Comparison of ENCODE assay signal across 8 cellular contexts in the genomic region with DNA sequence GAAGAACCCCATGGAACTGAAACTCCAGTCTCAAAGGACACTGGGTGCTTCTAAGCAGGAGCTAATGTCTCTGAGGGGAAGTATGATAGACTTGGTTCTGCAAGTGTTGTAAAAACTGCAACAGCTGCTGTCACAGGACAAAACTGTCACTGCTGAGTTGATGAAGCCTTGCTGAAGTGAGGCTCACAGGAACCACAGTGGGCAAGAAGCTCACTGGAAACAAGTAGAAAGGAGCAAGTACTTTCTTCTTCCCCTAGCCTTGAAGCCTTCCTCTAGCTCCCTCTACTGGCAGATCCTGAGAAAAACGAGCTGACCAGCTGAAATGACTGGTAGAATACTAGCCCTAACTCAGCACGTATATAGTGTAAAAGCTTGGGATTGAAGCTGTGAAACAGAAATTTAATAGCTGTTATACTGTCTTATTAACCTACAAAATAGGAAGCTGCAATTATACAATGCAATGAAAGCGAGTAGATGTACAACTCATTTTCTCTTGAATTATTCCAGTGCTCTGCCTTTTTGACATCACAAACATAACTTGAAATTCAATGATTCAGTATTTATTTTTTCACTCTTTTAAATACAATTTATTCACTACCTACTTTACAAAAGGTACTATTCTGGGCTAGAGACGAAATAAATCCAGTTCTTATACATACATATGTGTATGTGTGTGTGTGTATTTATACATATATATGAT.
DNase-seq lines count a peak whose midpoint lies in the region; ATAC-seq, FAIRE-seq and TF ChIP-seq lines count a peak whose summit lies in the region.

No MANE protein-coding gene starts in this region.

- POLR2A ChIA-PET in AG04449 (lab: Yijun Ruan, JAX) (no interaction called here), K562 (lab: Yijun Ruan, JAX) (no interaction called here)

- no peak for TF ChIP-seq POLR2A in NB4 (IDR thresholded peaks at IDR 0.05; ENCODE audit: extremely low read depth, insufficient read length)
- no peak for TF ChIP-seq POLR2A in K562 (conservative IDR thresholded peaks at IDR 0.05)

- in situ Hi-C loops in GM13976 (cut with MboI; ENCODE audit: low sequenced_read_pairs, unreplicated experiment) (no loop called here), K562 (cut with MboI) (no loop called here)

- no peaks in the 10 kb centered on the region for H3K9me3 ChIP-seq in K562 (replicated peaks; ENCODE audit: control insufficient read depth, insufficient read depth, low read depth, low read length)

- CTCF ChIA-PET in AG04449 (lab: Yijun Ruan, JAX) (interaction anchor here (0.6 to 4.1 kb wide), 48 partner anchors 8 to 278 kb away, joined by 3 to 56 read pairs (median 5); no protein-coding TSS in a partner anchor), K562 (lab: Yijun Ruan, JAX; ENCODE audit: low intra/inter-chr PET ratio) (interaction anchor here (0.6 kb wide), 1 partner anchor 11 kb away, joined by 3 read pairs; no protein-coding TSS in a partner anchor)

- TF ChIP-seq CTCF in AG04449 (IDR thresholded peaks at IDR 0.05; ENCODE audit: insufficient read depth, low read length, missing control alignments) (peak; percentile 79), GM13976 (IDR thresholded peaks at IDR 0.05; ENCODE audit: borderline replicate concordance, control extremely low read depth, extremely low read depth, insufficient read depth, missing control alignments) (peak; percentile 73), NB4 (IDR thresholded peaks at IDR 0.05; ENCODE audit: low read depth, low read length) (peak; percentile 97), K562 (IDR thresholded peaks at IDR 0.05 in 2 of 3, conservative IDR thresholded peaks at IDR 0.05 in 1 of 3; ENCODE audit: insufficient read depth in 2 of 3, low read depth in 1 of 3, low read length in 3 of 3) (peak; percentile 33 to 73 (median 57); a peak in 5 of 6 replicates)

- H3K9me1 ChIP-seq in K562 (ENCODE audit: control insufficient read depth, insufficient read depth, low read length) = no peaks in the 10 kb centered on the region

- no peaks in the 10 kb centered on the region for H3K79me2 ChIP-seq in K562 (ENCODE audit: control insufficient read depth, insufficient read depth, low read length)

- intact Hi-C loops in K562 (cut with micrococcal nuclease) = loop anchor here (1.0 to 10.0 kb wide), 2 partner anchors 278 to 812 kb away; no protein-coding TSS in a partner anchor

- H3K27ac ChIP-seq in K562 (ENCODE audit: extremely low read depth, low read depth, low read length) = no peak overlapping the region

- H3K4me2 ChIP-seq in K562 (ENCODE audit: insufficient read depth, low read length) = no peak overlapping the region

- ATAC-seq in HG02759 (IDR thresholded peaks at IDR 0.05; ENCODE audit: unreplicated experiment) (peak; percentile 97), K562 (peak; percentile 66)

- WGBS in K562 (ENCODE audit: insufficient coverage, low coverage, missing lambda C conversion rate) = 0% methylated on average over 4 of the region's 4 CpGs

- no peaks in the 10 kb centered on the region for H4K20me1 ChIP-seq in K562 (replicated peaks; ENCODE audit: control insufficient read depth, insufficient read depth, low read length)

- H3K4me1 ChIP-seq in K562 (replicated peaks in 1 of 2; ENCODE audit: control insufficient read depth in 2 of 2, insufficient read depth in 2 of 2, low read length in 2 of 2) = no peaks in the 10 kb centered on the region

- H3K27me3 ChIP-seq in K562 (ENCODE audit: control insufficient read depth in 2 of 2, insufficient read depth in 2 of 2, low read length in 2 of 2) = no peaks in the 10 kb centered on the region

- FAIRE-seq in K562 (lab: Jason Lieb, UNC) = peak; percentile 82

- H3K9ac ChIP-seq in K562 (ENCODE audit: insufficient read depth in 1 of 2, low read depth in 2 of 2, low read length in 2 of 2) = no peak overlapping the region

- no peaks in the 10 kb centered on the region for H3K36me3 ChIP-seq in K562 (ENCODE audit: control insufficient read depth, insufficient read depth, low read length)

- H3K4me3 ChIP-seq in AG04449 (ENCODE audit: low read depth, low read length) (no peak overlapping the region), NB4 (ENCODE audit: low read depth, low read length) (no peak overlapping the region), K562 (no peak overlapping the region)

- H2AFZ ChIP-seq in K562 (ENCODE audit: low read depth, low read length) = no peak overlapping the region

- no peak for TF ChIP-seq EP300 in K562 (IDR thresholded peaks at IDR 0.05; ENCODE audit: low read length)

- no peak for DNase-seq in AG04449 (ENCODE audit: low read depth, low spot score)
- peak; percentile 60 for DNase-seq in GM13976 (ENCODE audit: low spot score)
- DNase-seq in NB4 (ENCODE audit: low read depth) = peak; percentile 84
- peak; percentile 54 to 75 for DNase-seq in SW 1271 (lab: John Stamatoyannopoulos, UW)
- DNase-seq in K562 (ENCODE audit: extremely low read depth in 1 of 4, low spot score in 3 of 4) = peak; percentile 34 to 64 (median 39)
- DNase-seq in iPS DF 19.7 (ENCODE audit: low read depth, low spot score) = peak; percentile 47
- DNase-seq in stimulated activated CD4-positive, alpha-beta T cell treated with anti-CD3 and anti-CD28 coated beads, Interleukin-15, amount 100 ng/mL, for 24 hours = peak; percentile 48

- BruUV-seq in K562 (replicated peaks; lab: Mats Ljungman, UMichigan) = no TSS peak

- TF ChIP-seq RAD21 in K562 (CRISPR knock-in tag; conservative IDR thresholded peaks at IDR 0.05 in 1 of 2, IDR thresholded peaks at IDR 0.05 in 1 of 2) = peak in 1 of 2 experiments; percentile 44; a peak in 1 of 4 replicates

TF ChIP-seq in K562, 482 proteins besides CTCF, POLR2A, EP300 and RAD21:
- TF ChIP-seq PHF8 (IDR thresholded peaks at IDR 0.05; ENCODE audit: borderline replicate concordance, low read length) (no peak), ELF2 (CRISPR knock-in tag; IDR thresholded peaks at IDR 0.05) (no peak), LEF1 (IDR thresholded peaks at IDR 0.05) (no peak), ZNF174 (CRISPR knock-in tag; IDR thresholded peaks at IDR 0.05) (no peak)
- TF ChIP-seq, protein P1, sequence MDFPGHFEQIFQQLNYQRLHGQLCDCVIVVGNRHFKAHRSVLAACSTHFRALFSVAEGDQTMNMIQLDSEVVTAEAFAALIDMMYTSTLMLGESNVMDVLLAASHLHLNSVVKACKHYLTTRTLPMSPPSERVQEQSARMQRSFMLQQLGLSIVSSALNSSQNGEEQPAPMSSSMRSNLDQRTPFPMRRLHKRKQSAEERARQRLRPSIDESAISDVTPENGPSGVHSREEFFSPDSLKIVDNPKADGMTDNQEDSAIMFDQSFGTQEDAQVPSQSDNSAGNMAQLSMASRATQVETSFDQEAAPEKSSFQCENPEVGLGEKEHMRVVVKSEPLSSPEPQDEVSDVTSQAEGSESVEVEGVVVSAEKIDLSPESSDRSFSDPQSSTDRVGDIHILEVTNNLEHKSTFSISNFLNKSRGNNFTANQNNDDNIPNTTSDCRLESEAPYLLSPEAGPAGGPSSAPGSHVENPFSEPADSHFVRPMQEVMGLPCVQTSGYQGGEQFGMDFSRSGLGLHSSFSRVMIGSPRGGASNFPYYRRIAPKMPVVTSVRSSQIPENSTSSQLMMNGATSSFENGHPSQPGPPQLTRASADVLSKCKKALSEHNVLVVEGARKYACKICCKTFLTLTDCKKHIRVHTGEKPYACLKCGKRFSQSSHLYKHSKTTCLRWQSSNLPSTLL (IDR thresholded peaks at IDR 0.05) = no peak
